In genomic region chr17:12296120-12296727, GRCh38 we compare ENCODE assay signal across 19 cellular contexts.
DNase-seq lines count a peak whose midpoint lies in the region; ATAC-seq, FAIRE-seq and TF ChIP-seq lines count a peak whose summit lies in the region.
"Had no signal": no experiment of that assay in that cellular context is flagged by ENCODE, and none has a peak within 500 bp of the region (broad histone marks: within the 10 kb centered on the region; RNA-seq: fewer than 3 reads in every experiment).

No MANE protein-coding gene starts in this region.

- no peak overlapping the region for H3K18ac ChIP-seq in neuronal stem cell (ENCODE audit: low read length)

- no peak overlapping the region for H3K4me3 ChIP-seq in adipocyte (ENCODE audit: low read length)
- H3K4me3 ChIP-seq in fibroblast of the aortic adventitia (ENCODE audit: low read depth, low read length) = no peak overlapping the region
- no peak overlapping the region for H3K4me3 ChIP-seq in neuronal stem cell (ENCODE audit: low read length in 2 of 2)
- H3K4me3 ChIP-seq: BLaER1, right lobe of liver had no signal

- no peak overlapping the region for H2BK15ac ChIP-seq in neuronal stem cell (ENCODE audit: low read length)

- H3K27me3 Mint-ChIP-seq in effector memory CD8-positive, alpha-beta T cell = no peaks in the 10 kb centered on the region
- H3K27me3 Mint-ChIP-seq: stimulated activated naive CD8-positive, alpha-beta T cell treated with anti-CD3 and anti-CD28 coated beads, Interleukin-15, Interleukin-2, amounts not matched to agents 100 ng/mL and 50 ng/mL, for 24 hours had no signal

- H3K4me2 ChIP-seq in neuronal stem cell (ENCODE audit: insufficient read depth, low read length, poor library complexity, severe bottlenecking) = no peak overlapping the region
- H3K4me2 ChIP-seq: BLaER1 had no signal

- ATAC-seq in effector memory CD8-positive, alpha-beta T cell (replicated peaks) = no peak
- ATAC-seq: activated T-cell treated with anti-CD3 and anti-CD28 coated beads, Interleukin-2, amount 50 U/mL, for 4 hours; HepG2; right lobe of liver had no signal

- H3K79me1 ChIP-seq in neuronal stem cell (ENCODE audit: low read depth, low read length) = no peaks in the 10 kb centered on the region

- no peak overlapping the region for H3K4ac ChIP-seq in neuronal stem cell (ENCODE audit: low read length)

- H3K4me3 Mint-ChIP-seq in effector memory CD8-positive, alpha-beta T cell = no peak overlapping the region
- H3K4me3 Mint-ChIP-seq: activated T-cell treated with anti-CD3 and anti-CD28 coated beads, Interleukin-2, amount 50 U/mL, for 4 hours; stimulated activated naive CD8-positive, alpha-beta T cell treated with anti-CD3 and anti-CD28 coated beads, Interleukin-15, Interleukin-2, amounts not matched to agents 100 ng/mL and 50 ng/mL, for 24 hours had no signal

- H2BK120ac ChIP-seq in neuronal stem cell (ENCODE audit: low read depth, low read length) = no peak overlapping the region

- no peak overlapping the region for H3K27ac Mint-ChIP-seq in effector memory CD8-positive, alpha-beta T cell
- H3K27ac Mint-ChIP-seq: stimulated activated naive CD8-positive, alpha-beta T cell treated with anti-CD3 and anti-CD28 coated beads, Interleukin-15, Interleukin-2, amounts not matched to agents 100 ng/mL and 50 ng/mL, for 24 hours had no signal

- no peaks in the 10 kb centered on the region for H3K9me3 ChIP-seq in adipocyte (ENCODE audit: control insufficient read depth, low read length)
- H3K9me3 ChIP-seq in neuronal stem cell (replicated peaks in 1 of 2; ENCODE audit: control insufficient read depth in 2 of 2, insufficient read depth in 1 of 2, low read depth in 1 of 2, low read length in 2 of 2) = no peaks in the 10 kb centered on the region
- H3K9me3 ChIP-seq: BLaER1, right lobe of liver had no signal

- no peak overlapping the region for H3K9ac ChIP-seq in adipocyte (ENCODE audit: low read length)
- no peak overlapping the region for H3K9ac ChIP-seq in neuronal stem cell (ENCODE audit: low read depth, low read length, poor library complexity)
- H3K9ac ChIP-seq: BLaER1 had no signal

- H3K9me3 Mint-ChIP-seq in effector memory CD8-positive, alpha-beta T cell = peaks cover 0 to 3% of the 10 kb centered on the region in 2 donors
- H3K9me3 Mint-ChIP-seq: activated T-cell treated with anti-CD3 and anti-CD28 coated beads, Interleukin-2, amount 50 U/mL, for 4 hours had no signal

- no peak overlapping the region for H4K8ac ChIP-seq in neuronal stem cell (ENCODE audit: low read depth, low read length)

- in situ Hi-C loops in G401 (cut with HindIII; ENCODE audit: low sequenced_read_pairs) = no loop called here

- H2AFZ ChIP-seq in neuronal stem cell (ENCODE audit: low read length) = peak overlapping the region; percentile 85

- no peak overlapping the region for H2BK12ac ChIP-seq in neuronal stem cell (ENCODE audit: low read length)

- H3K27me3 ChIP-seq in adipocyte (replicated peaks; ENCODE audit: control insufficient read depth, insufficient read depth, low read length) (no peaks in the 10 kb centered on the region), neuronal stem cell (ENCODE audit: control insufficient read depth in 3 of 3, insufficient read depth in 3 of 3, low read depth in 1 of 3, low read length in 3 of 3) (no peaks in the 10 kb centered on the region)
- H3K27me3 ChIP-seq: BLaER1, right lobe of liver had no signal

- no peak overlapping the region for H3K23ac ChIP-seq in neuronal stem cell (ENCODE audit: low read depth, low read length, poor library complexity)

- peak; percentile 62 for DNase-seq in G401 (ENCODE audit: low spot score)
- peak; percentile 67 for DNase-seq in adipocyte (ENCODE audit: low read depth)
- DNase-seq in fibroblast of the aortic adventitia (ENCODE audit: low read depth) = peak; percentile 1
- peak; percentile 11 for DNase-seq in neuronal stem cell (ENCODE audit: low spot score)
- DNase-seq in DMS79 treated with DMSO at 0.1 percent for 48 hours (lab: John Stamatoyannopoulos, UW) = no peak
- no peak for DNase-seq in GM19239 (ENCODE audit: insufficient read length, low spot score)
- DNase-seq in effector memory CD8-positive, alpha-beta T cell = no peak
- DNase-seq in middle frontal gyrus (ENCODE audit: extremely low spot score, low spot score) = no peak
- DNase-seq: activated CD4-positive, alpha-beta T cell treated with anti-CD3 and anti-CD28 coated beads for 48 hours; activated T-cell treated with anti-CD3 and anti-CD28 coated beads, Interleukin-2, amount 50 U/mL, for 4 hours; DMS79; NCI-H1048; right lobe of liver; T-helper 2 cell had no signal

- H3K4me1 Mint-ChIP-seq in effector memory CD8-positive, alpha-beta T cell (ENCODE audit: low read depth in 2 of 2) = no peaks in the 10 kb centered on the region

- no peaks in the 10 kb centered on the region for H3K36me3 Mint-ChIP-seq in effector memory CD8-positive, alpha-beta T cell (ENCODE audit: insufficient read depth)

- no peak overlapping the region for H2BK5ac ChIP-seq in neuronal stem cell (ENCODE audit: low read length)

- H3K27ac ChIP-seq in neuronal stem cell (replicated peaks; ENCODE audit: low read length) = no peak overlapping the region
- H3K27ac ChIP-seq: BLaER1, epithelial cell of prostate, right lobe of liver had no signal

- H3K14ac ChIP-seq in neuronal stem cell (ENCODE audit: low read length) = no peak overlapping the region

- no peaks in the 10 kb centered on the region for H3K36me3 ChIP-seq in adipocyte (ENCODE audit: control insufficient read depth, insufficient read depth, low read length, severe bottlenecking)
- H3K36me3 ChIP-seq in neuronal stem cell (replicated peaks in 1 of 2; ENCODE audit: control insufficient read depth in 2 of 2, insufficient read depth in 2 of 2, low read length in 2 of 2) = no peaks in the 10 kb centered on the region
- H3K36me3 ChIP-seq: BLaER1, right lobe of liver had no signal

- H2AK5ac ChIP-seq in neuronal stem cell (ENCODE audit: low read depth, low read length) = no peak overlapping the region

- H4K91ac ChIP-seq in neuronal stem cell (ENCODE audit: low read depth, low read length, poor library complexity) = no peak overlapping the region

- H3K4me1 ChIP-seq in adipocyte (ENCODE audit: control insufficient read depth, insufficient read depth, low read length) (no peaks in the 10 kb centered on the region), neuronal stem cell (ENCODE audit: control insufficient read depth in 2 of 2, insufficient read depth in 1 of 2, low read depth in 1 of 2, low read length in 2 of 2) (peaks cover 5 to 8% of the 10 kb centered on the region in 2 donors)
- H3K4me1 ChIP-seq: right lobe of liver had no signal

- no peak for TF ChIP-seq CTCF in fibroblast of the aortic adventitia (IDR thresholded peaks at IDR 0.05; ENCODE audit: insufficient read depth, low read length)

- no CpG with 5 or more reads among the region's 7 CpGs for WGBS in neuronal stem cell (ENCODE audit: extremely low coverage in 2 of 2, insufficient read length in 2 of 2, insufficient replicate concordance in 1 of 2), 2 donors

- no peak for FAIRE-seq in GM19239 (lab: Jason Lieb, UNC)
- FAIRE-seq: H54, HepG2 had no signal

Comparison
In these comparisons a context has a peak if more than half of its experiments do, and no peak if none do; other contexts are left out.
1. DNase-seq: peak in G401 (single experiment), adipocyte (single experiment), fibroblast of the aortic adventitia (single experiment) and neuronal stem cell (single experiment); none in DMS79 treated with DMSO at 0.1 percent for 48 hours (single experiment), GM19239 (single experiment), effector memory CD8-positive, alpha-beta T cell (0 of 3) and middle frontal gyrus (single experiment).